Comparison of ENCODE assay signal across 1 cellular context in the genomic region with DNA sequence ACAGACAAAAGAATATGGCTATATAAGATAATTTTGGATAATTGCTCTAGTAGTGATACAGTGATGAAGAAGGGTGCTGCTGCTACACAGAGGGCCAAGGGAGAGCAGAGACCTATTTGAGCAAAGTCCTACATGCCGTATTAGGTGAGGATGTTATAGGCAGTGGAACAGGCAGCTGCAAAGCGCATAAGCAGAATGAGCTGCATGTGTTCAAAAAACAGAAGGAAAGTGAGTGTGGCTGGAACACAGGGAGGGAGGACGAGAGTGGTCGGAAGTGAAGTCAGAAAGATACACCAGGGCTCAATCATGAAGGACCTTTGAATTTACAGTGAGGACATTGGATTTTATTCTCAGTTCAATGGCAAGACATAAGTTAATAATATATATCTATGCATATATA.
TF ChIP-seq lines count a peak whose summit lies in the region.

No MANE protein-coding gene starts in this region.

TF ChIP-seq in SK-N-SH treated with all-trans-retinoic acid at 6 μM for 48 hours, 23 proteins besides CTCF, POLR2A, EP300 and RAD21 (continued from another document):
- TF ChIP-seq, protein P1, sequence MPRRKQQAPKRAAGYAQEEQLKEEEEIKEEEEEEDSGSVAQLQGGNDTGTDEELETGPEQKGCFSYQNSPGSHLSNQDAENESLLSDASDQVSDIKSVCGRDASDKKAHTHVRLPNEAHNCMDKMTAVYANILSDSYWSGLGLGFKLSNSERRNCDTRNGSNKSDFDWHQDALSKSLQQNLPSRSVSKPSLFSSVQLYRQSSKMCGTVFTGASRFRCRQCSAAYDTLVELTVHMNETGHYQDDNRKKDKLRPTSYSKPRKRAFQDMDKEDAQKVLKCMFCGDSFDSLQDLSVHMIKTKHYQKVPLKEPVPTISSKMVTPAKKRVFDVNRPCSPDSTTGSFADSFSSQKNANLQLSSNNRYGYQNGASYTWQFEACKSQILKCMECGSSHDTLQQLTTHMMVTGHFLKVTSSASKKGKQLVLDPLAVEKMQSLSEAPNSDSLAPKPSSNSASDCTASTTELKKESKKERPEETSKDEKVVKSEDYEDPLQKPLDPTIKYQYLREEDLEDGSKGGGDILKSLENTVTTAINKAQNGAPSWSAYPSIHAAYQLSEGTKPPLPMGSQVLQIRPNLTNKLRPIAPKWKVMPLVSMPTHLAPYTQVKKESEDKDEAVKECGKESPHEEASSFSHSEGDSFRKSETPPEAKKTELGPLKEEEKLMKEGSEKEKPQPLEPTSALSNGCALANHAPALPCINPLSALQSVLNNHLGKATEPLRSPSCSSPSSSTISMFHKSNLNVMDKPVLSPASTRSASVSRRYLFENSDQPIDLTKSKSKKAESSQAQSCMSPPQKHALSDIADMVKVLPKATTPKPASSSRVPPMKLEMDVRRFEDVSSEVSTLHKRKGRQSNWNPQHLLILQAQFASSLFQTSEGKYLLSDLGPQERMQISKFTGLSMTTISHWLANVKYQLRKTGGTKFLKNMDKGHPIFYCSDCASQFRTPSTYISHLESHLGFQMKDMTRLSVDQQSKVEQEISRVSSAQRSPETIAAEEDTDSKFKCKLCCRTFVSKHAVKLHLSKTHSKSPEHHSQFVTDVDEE (CRISPR knock-in tag; IDR thresholded peaks at IDR 0.05) = no peak
